Comparison of ENCODE assay signal across 9 cellular contexts in genomic region chr7:33903770-33904679, GRCh38. TPM values are rescaled to one million over a fixed set of nuclear protein-coding genes. Genes with fewer than 3 reads are reported as not detected.
DNase-seq lines count a peak whose midpoint lies in the region; ATAC-seq, FAIRE-seq and TF ChIP-seq lines count a peak whose summit lies in the region.
"Had no signal": no experiment of that assay in that cellular context is flagged by ENCODE, and none has a peak within 500 bp of the region (broad histone marks: within the 10 kb centered on the region; RNA-seq: fewer than 3 reads in every experiment).

No MANE protein-coding gene starts in this region.

- ATAC-seq in IMR-90 (ENCODE audit: low read depth), result peak; percentile 64
- ATAC-seq in right cardiac atrium, result peak; percentile 82
- ATAC-seq in HG02973 (IDR thresholded peaks at IDR 0.05; ENCODE audit: unreplicated experiment), result no peak

- POLR2A ChIA-PET in IMR-90 (lab: Charles Lee; ENCODE audit: unreplicated experiment), result interaction anchor here (0.6 kb wide), 2 partner anchors 224 to 1821 kb away, joined by 3 to 17 read pairs; no protein-coding TSS in a partner anchor

- H3K27ac ChIP-seq in IMR-90 (ENCODE audit: insufficient read depth, low read length), result peak overlapping the region; percentile 74
- no peak overlapping the region for H3K27ac ChIP-seq in right cardiac atrium (ENCODE audit: low read length)
- H3K27ac ChIP-seq in parathyroid adenoma, result peak overlapping the region; percentile 16

- H3K18ac ChIP-seq in IMR-90 (ENCODE audit: low read depth, low read length), result peak overlapping the region; percentile 73

- H3K27me3 ChIP-seq in IMR-90 (ENCODE audit: control insufficient read depth, insufficient read depth, low read length), result no peaks in the 10 kb centered on the region
- no peaks in the 10 kb centered on the region for H3K27me3 ChIP-seq in adipocyte (replicated peaks; ENCODE audit: control insufficient read depth, insufficient read depth, low read length)
- H3K27me3 ChIP-seq in right cardiac atrium (ENCODE audit: control insufficient read depth, insufficient read depth), result no peaks in the 10 kb centered on the region
- H3K27me3 ChIP-seq in parathyroid adenoma (ENCODE audit: control insufficient read depth, insufficient read depth, low read length), result no peaks in the 10 kb centered on the region

- no peaks in the 10 kb centered on the region for H3K9me1 ChIP-seq in IMR-90 (ENCODE audit: insufficient read depth, low read length)

- peak overlapping the region; percentile 80 for H2BK120ac ChIP-seq in IMR-90 (ENCODE audit: low read depth, low read length)

- peak overlapping the region; percentile 85; the same call in 1 of the 2 replicates for H4K91ac ChIP-seq in IMR-90 (ENCODE audit: insufficient read depth, low read depth, low read length)

- H3K4me2 ChIP-seq in IMR-90 (ENCODE audit: low read depth, low read length), result peak overlapping the region; percentile 94
- peak overlapping the region; percentile 82 for H3K4me2 ChIP-seq in parathyroid adenoma (ENCODE audit: low read length)

- no peaks in the 10 kb centered on the region for H4K20me1 ChIP-seq in IMR-90 (ENCODE audit: insufficient read depth, low read length)

- no peak for TF ChIP-seq RAD21 in IMR-90 (IDR thresholded peaks at IDR 0.05; ENCODE audit: low read length)

- H3K79me2 ChIP-seq in parathyroid adenoma, result no peaks in the 10 kb centered on the region

- CTCF ChIA-PET in IMR-90 (lab: Yijun Ruan, JAX), result interaction anchor here (0.6 to 1.9 kb wide), 9 partner anchors 9 to 660 kb away, joined by 3 to 7 read pairs (median 4); no protein-coding TSS in a partner anchor

- DNase-seq in GM12891 (ENCODE audit: insufficient read length, low spot score) (peak; percentile 13), IMR-90 (peak; percentile 45), adipocyte (ENCODE audit: low read depth) (peak; percentile 61), right cardiac atrium (peak; percentile 65 to 84 (median 77)), AML-193 (lab: John Stamatoyannopoulos, UW) (no peak), foreskin melanocyte (no peak)

- H2AK9ac ChIP-seq in IMR-90 (replicated peaks; ENCODE audit: low read depth, low read length, poor library complexity), result peak overlapping the region; percentile 79

- dilution Hi-C loops in IMR-90 (cut with HindIII; ENCODE audit: low sequenced_read_pairs, unreplicated experiment), result no loop called here

- in situ Hi-C loops in IMR-90 (cut with MboI; ENCODE audit: low sequenced_read_pairs), result no loop called here

- H3K4ac ChIP-seq in IMR-90 (ENCODE audit: low read depth, low read length), result peak overlapping the region; percentile 77

- no peak for TF ChIP-seq POLR2A in GM12891 (IDR thresholded peaks at IDR 0.05; ENCODE audit: low read depth, low read length)
- peak; percentile 36; the same call in 1 of the 2 replicates for TF ChIP-seq POLR2A in IMR-90 (IDR thresholded peaks at IDR 0.05; ENCODE audit: low read depth, low read length)

- H2BK15ac ChIP-seq in IMR-90 (ENCODE audit: low read depth, low read length), result peak overlapping the region; percentile 28; the same call in 2 of the 3 replicates

- intact Hi-C loops in IMR-90 (cut with micrococcal nuclease) (loop anchor here (1.0 to 5.0 kb wide), 4 partner anchors 97 to 661 kb away; no protein-coding TSS in a partner anchor), right cardiac atrium (cut with DNase I) (no loop called here)

- peak overlapping the region; percentile 88 for H3K9ac ChIP-seq in IMR-90 (ENCODE audit: low read depth, low read length)
- peak overlapping the region; percentile 93 for H3K9ac ChIP-seq in adipocyte (ENCODE audit: low read length)
- H3K9ac ChIP-seq in parathyroid adenoma, result peak overlapping the region; percentile 9

- H2BK5ac ChIP-seq in IMR-90 (ENCODE audit: low read depth, low read length, poor library complexity, severe bottlenecking), result peak overlapping the region; percentile 70

- H3K36me3 ChIP-seq in IMR-90 (ENCODE audit: control insufficient read depth, insufficient read depth, low read length), result no peaks in the 10 kb centered on the region
- H3K36me3 ChIP-seq in adipocyte (ENCODE audit: control insufficient read depth, insufficient read depth, low read length, severe bottlenecking), result no peaks in the 10 kb centered on the region
- H3K36me3 ChIP-seq in parathyroid adenoma (ENCODE audit: control insufficient read depth, insufficient read depth, low read length), result no peaks in the 10 kb centered on the region

- 0% methylated on average over 17 of the region's 56 CpGs; no CpG with 5 or more reads in 1 of the 2 experiments for WGBS in IMR-90 (ENCODE audit: extremely low coverage in 2 of 2, insufficient read length in 1 of 2), 2 experiments
- 2% methylated on average over 56 of the region's 56 CpGs for WGBS in right cardiac atrium

- H3K9me3 ChIP-seq in IMR-90 (ENCODE audit: control insufficient read depth, insufficient read depth, low read length), result no peaks in the 10 kb centered on the region
- H3K9me3 ChIP-seq in adipocyte (ENCODE audit: control insufficient read depth, low read length), result no peaks in the 10 kb centered on the region
- H3K9me3 ChIP-seq in right cardiac atrium (ENCODE audit: control insufficient read depth, low read length), result no peaks in the 10 kb centered on the region
- no peaks in the 10 kb centered on the region for H3K9me3 ChIP-seq in parathyroid adenoma (ENCODE audit: control insufficient read depth, low read length)

- TF ChIP-seq CTCF in IMR-90 (conservative IDR thresholded peaks at IDR 0.05; ENCODE audit: low read depth, low read length) (no peak), parathyroid adenoma (IDR thresholded peaks at IDR 0.05) (no peak)

- H2BK20ac ChIP-seq in IMR-90 (ENCODE audit: low read depth, low read length), result peak overlapping the region; percentile 53; the same call in 1 of the 2 replicates

- H3K4me1 ChIP-seq in IMR-90 (ENCODE audit: control insufficient read depth, insufficient read depth, low read length) (peaks cover 4% of the 10 kb centered on the region; the same call in 1 of the 2 replicates), adipocyte (ENCODE audit: control insufficient read depth, insufficient read depth, low read length) (peaks cover 29% of the 10 kb centered on the region), right cardiac atrium (ENCODE audit: control insufficient read depth, insufficient read depth, low read length) (no peaks in the 10 kb centered on the region), parathyroid adenoma (no peaks in the 10 kb centered on the region)

- H4K5ac ChIP-seq in IMR-90 (ENCODE audit: low read depth, low read length), result peak overlapping the region; percentile 80

- BruUV-seq in IMR-90 (replicated peaks; lab: Mats Ljungman, UMichigan), result no TSS peak

- H2AFZ ChIP-seq in IMR-90 (replicated peaks; ENCODE audit: low read length, poor library complexity), result peak overlapping the region; percentile 96
- peak overlapping the region; percentile 88 for H2AFZ ChIP-seq in parathyroid adenoma

- peak overlapping the region; percentile 76 for H2AK5ac ChIP-seq in IMR-90 (ENCODE audit: low read depth, low read length)

- H3K79me1 ChIP-seq in IMR-90 (ENCODE audit: low read depth in 1 of 2, low read length in 2 of 2), result no peaks in the 10 kb centered on the region

- H3K56ac ChIP-seq in IMR-90 (ENCODE audit: extremely low read depth, insufficient read depth, low read length), result peak overlapping the region; percentile 46

- no peak for FAIRE-seq in GM12891 (lab: Jason Lieb, UNC)
- FAIRE-seq: TTC549 had no signal

- peak overlapping the region; percentile 41 for H3K14ac ChIP-seq in IMR-90 (replicated peaks; ENCODE audit: low read depth, low read length)

- H3K23ac ChIP-seq in IMR-90 (ENCODE audit: low read depth, low read length), result peak overlapping the region; percentile 50

- H4K8ac ChIP-seq in IMR-90 (ENCODE audit: low read depth in 2 of 2, low read length in 2 of 2), result peak overlapping the region; percentile 62 to 65

- H3K4me3 ChIP-seq in IMR-90 (ENCODE audit: insufficient read depth, low read depth, low read length) (peak overlapping the region; percentile 70), adipocyte (ENCODE audit: low read length) (peak overlapping the region; percentile 89), right cardiac atrium (ENCODE audit: low read length) (peak overlapping the region; percentile 75), parathyroid adenoma (ENCODE audit: low read depth, low read length) (peak overlapping the region; percentile 52)

TF ChIP-seq in GM12891, 5 proteins besides CTCF, POLR2A, EP300 and RAD21:
- TF ChIP-seq PAX5 (IDR thresholded peaks at IDR 0.05; ENCODE audit: insufficient read depth, low read length, severe bottlenecking), result no peak
- TF ChIP-seq SPI1 (IDR thresholded peaks at IDR 0.05; ENCODE audit: low read depth, low read length), result no peak
- TF ChIP-seq POLR2AphosphoS5 (IDR thresholded peaks at IDR 0.05; ENCODE audit: low read depth, low read length), result no peak
- no peak for TF ChIP-seq POU2F2 (IDR thresholded peaks at IDR 0.05; ENCODE audit: low read depth, low read length)
- no peak for TF ChIP-seq TAF1 (IDR thresholded peaks at IDR 0.05; ENCODE audit: low read depth, low read length)
TF ChIP-seq in GM12891: peak in this region for 0.

TF ChIP-seq in IMR-90, 13 proteins besides CTCF, POLR2A, EP300 and RAD21:
- TF ChIP-seq MAZ (IDR thresholded peaks at IDR 0.05; ENCODE audit: borderline replicate concordance, low read depth, low read length) (peak; percentile 36; the same call in 1 of the 2 replicates), SMC3 (IDR thresholded peaks at IDR 0.05; ENCODE audit: low read depth, low read length) (no peak)

RNA-seq across cellular contexts. Expression of gene BMPER, which starts 1.3 kb away (rescaled TPM):
- not detected for polyA plus RNA-seq in GM12891 (2012; ENCODE audit: low read depth, missing spikeins)
- total RNA-seq in IMR-90 (2012; rRNA removed) (7.5 and 7.9 TPM in 2 replicates), right cardiac atrium (1 to 10 TPM; 4.9 to 6.9 (median 5.5) TPM)
- polyA plus RNA-seq in IMR-90 (2012; rRNA removed) (4.6 and 6.2 TPM in 2 replicates), right cardiac atrium (1.3 TPM)
- 4.7 and 5.8 TPM in 2 replicates for polyA plus RNA-seq in IMR-90 (2012; cell fraction: cytosol; rRNA removed)
- polyA plus RNA-seq in IMR-90 (2012; cell fraction: nucleus; rRNA removed; ENCODE audit: low replicate concordance), result 6.5 and 7.8 TPM in 2 replicates

Comparison
In these comparisons a context has a peak if more than half of its experiments do, and no peak if none do; other contexts are left out.
1. DNase-seq: peak in GM12891 (single experiment), IMR-90 (single experiment), adipocyte (single experiment) and right cardiac atrium (3 of 3); none in AML-193 (0 of 2) and foreskin melanocyte (single experiment).
2. H3K9ac ChIP-seq: peak in every context shown above with its lines; median percentile 93 in adipocyte; 88 in IMR-90; 9 in parathyroid adenoma.
3. Peak in every context shown above with its lines, with median percentiles within 50 percentile points of each other: H3K4me3 ChIP-seq.